ENCODE assay signal across 8 cellular contexts in genomic region chr12:25155031-25155576, GRCh38. TPM values are rescaled to one million over a fixed set of nuclear protein-coding genes. Genes with fewer than 3 reads are reported as not detected.
DNase-seq lines count a peak whose midpoint lies in the region; ATAC-seq and TF ChIP-seq lines count a peak whose summit lies in the region.

No MANE protein-coding gene starts in this region.

- peak; percentile 63 for ATAC-seq in GM18868 (IDR thresholded peaks at IDR 0.05; ENCODE audit: unreplicated experiment)
- ATAC-seq in HG03460 (IDR thresholded peaks at IDR 0.05; ENCODE audit: unreplicated experiment), result peak; percentile 41

- no peaks in the 10 kb centered on the region for H3K9me3 ChIP-seq in SJSA1 (replicated peaks)

- DNase-seq in D341Med (ENCODE audit: low spot score) (peak; percentile 33), SJSA1 (ENCODE audit: low read depth in 1 of 2, low spot score in 2 of 2) (peak in 1 of 2 experiments; percentile 63), fibroblast of mammary gland (ENCODE audit: low read depth) (peak; percentile 49), smooth muscle cell of the brain vasculature (ENCODE audit: low read depth, low spot score) (peak; percentile 17), NCI-H446 treated with DMSO at 0.1 percent for 48 hours (lab: John Stamatoyannopoulos, UW) (no peak)
- DNase-seq in activated naive CD4-positive, alpha-beta T cell treated with anti-CD3 and anti-CD28 coated beads, Interleukin-2, amount 50 U/mL, for 16 hours, result no peak

- H3K4me3 ChIP-seq in SJSA1, result no peak overlapping the region
- H3K4me3 ChIP-seq in fibroblast of mammary gland (ENCODE audit: control insufficient read depth, low read depth, low read length), result no peak overlapping the region

- H3K27ac ChIP-seq in SJSA1, result peak overlapping the region; percentile 14

- H3K36me3 ChIP-seq in SJSA1, result no peaks in the 10 kb centered on the region

- peaks cover 35% of the 10 kb centered on the region for H3K4me1 ChIP-seq in SJSA1 (replicated peaks)

- H3K27me3 ChIP-seq in SJSA1 (replicated peaks), result no peaks in the 10 kb centered on the region

- peak; percentile 76 for TF ChIP-seq CTCF in fibroblast of mammary gland (conservative IDR thresholded peaks at IDR 0.05; ENCODE audit: control insufficient read depth, insufficient read depth, low read depth, low read length)

RNA-seq across cellular contexts. Expression of gene DNAI7, which starts 39.9 kb away (rescaled TPM):
- total RNA-seq in SJSA1 (2014; rRNA removed; shearing (Covaris generic)), result 0.88 and 1.2 TPM in 2 replicates

RNA-seq across cellular contexts. Expression of gene ETFRF1, which starts 39.9 kb away (rescaled TPM):
- total RNA-seq in SJSA1 (2014; rRNA removed; shearing (Covaris generic)), result 33.2 and 45.8 TPM in 2 replicates

Comparison
In these comparisons a context has a peak if more than half of its experiments do, and no peak if none do; other contexts are left out.
1. DNase-seq: peak in D341Med (single experiment), fibroblast of mammary gland (single experiment) and smooth muscle cell of the brain vasculature (single experiment); none in activated naive CD4-positive, alpha-beta T cell treated with anti-CD3 and anti-CD28 coated beads, Interleukin-2, amount 50 U/mL, for 16 hours (single experiment) and NCI-H446 treated with DMSO at 0.1 percent for 48 hours (single experiment).